In the genomic region with DNA sequence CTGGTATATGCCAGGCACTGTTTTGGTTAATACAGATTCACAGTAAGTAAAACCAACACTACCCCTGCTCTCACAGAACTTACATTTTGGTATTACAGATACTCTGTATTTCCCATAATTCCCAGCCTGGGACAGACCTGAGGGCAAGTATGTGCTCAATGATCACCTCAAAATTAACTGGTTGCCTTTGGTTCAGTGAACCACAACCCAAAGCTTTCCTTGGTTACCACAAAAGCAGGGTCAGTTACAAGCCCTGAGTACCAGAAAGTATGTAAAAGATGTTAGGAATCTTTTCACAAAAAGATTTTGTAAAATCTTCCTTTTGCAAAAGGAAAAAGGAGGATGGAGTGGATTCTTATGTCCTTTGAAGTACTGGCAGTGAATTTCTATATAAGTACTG, we compare ENCODE assay signal across 32 cellular contexts.
"Had no signal": no experiment of that assay in that cellular context is flagged by ENCODE, and none has a peak within 500 bp of the region (broad histone marks: within the 10 kb centered on the region; RNA-seq: fewer than 3 reads in every experiment).

No MANE protein-coding gene starts in this region.

- FAIRE-seq: frontal cortex had no signal

- H3K9me3 ChIP-seq: ascending aorta, breast epithelium had no signal

- H3K4me1 ChIP-seq: ascending aorta, breast epithelium had no signal

- H3K36me3 ChIP-seq: ascending aorta, breast epithelium, cardiac muscle cell had no signal

- H3K4me3 ChIP-seq: ascending aorta, breast epithelium, cardiac muscle cell, coronary artery, dorsolateral prefrontal cortex had no signal

- H3K27me3 Mint-ChIP-seq: activated CD4-positive, alpha-beta T cell treated with anti-CD3 and anti-CD28 coated beads for 36 hours; activated CD8-positive, alpha-beta memory T cell treated with anti-CD3 and anti-CD28 coated beads, Interleukin-2, amount 10 ng/mL, durations not matched to agents 7 days and 5 days; activated naive CD4-positive, alpha-beta T cell treated with anti-CD3 and anti-CD28 coated beads, Interleukin-2, amount 50 U/mL, for 24 hours; activated naive CD8-positive, alpha-beta T cell treated with anti-CD3 and anti-CD28 coated beads for 36 hours; activated naive CD8-positive, alpha-beta T cell treated with anti-CD3 and anti-CD28 coated beads, Interleukin-2, amount 50 U/mL, for 24 hours; brain; dendritic cell treated with granulocyte-macrophage colony-stimulating factor and Interleukin-4, amounts not matched to agents 40 ng/mL and 50 ng/mL, for 4 days had no signal

- H3K27ac ChIP-seq: ascending aorta, breast epithelium, cardiac muscle cell, coronary artery, dorsolateral prefrontal cortex had no signal

- DNase-seq: activated CD4-positive, alpha-beta memory T cell treated with anti-CD3 and anti-CD28 coated beads for 36 hours; activated CD4-positive, alpha-beta T cell treated with anti-CD3 and anti-CD28 coated beads for 36 hours; activated CD4-positive, alpha-beta T cell treated with anti-CD3 and anti-CD28 coated beads, Interleukin-2, amount 10 ng/mL, durations not matched to agents 24 days and 14 days; activated CD4-positive, CD25-positive, alpha-beta regulatory T cell; activated CD4-positive, CD25-positive, alpha-beta regulatory T cell treated with anti-CD3 and anti-CD28 coated beads, Interleukin-2, amount 50 U/mL, for 72 hours; activated CD8-positive, alpha-beta memory T cell treated with anti-CD3 and anti-CD28 coated beads, Interleukin-2, amount 10 ng/mL, durations not matched to agents 7 days and 5 days; activated CD8-positive, alpha-beta memory T cell treated with anti-CD3 and anti-CD28 coated beads, Interleukin-2, amount 50 U/mL, for 4 hours; activated CD8-positive, alpha-beta T cell treated with anti-CD3 and anti-CD28 coated beads, Interleukin-2, amount 10 ng/mL, durations not matched to agents 7 days and 5 days; activated effector memory CD4-positive, alpha-beta T cell treated with anti-CD3 and anti-CD28 coated beads, Interleukin-2, amount 50 U/mL, for 16 hours; activated naive CD4-positive, alpha-beta T cell treated with anti-CD3 and anti-CD28 coated beads for 36 hours; activated naive CD8-positive, alpha-beta T cell treated with anti-CD3 and anti-CD28 coated beads for 36 hours; activated naive CD8-positive, alpha-beta T cell treated with anti-CD3 and anti-CD28 coated beads, Interleukin-2, amount 50 U/mL, for 24 hours; activated T-cell treated with anti-CD3 and anti-CD28 coated beads, Interleukin-2, amount 50 U/mL, for 1 hour; activated T-cell treated with anti-CD3 and anti-CD28 coated beads, Interleukin-2, amount 50 U/mL, for 48 hours; central memory CD4-positive, alpha-beta T cell; cerebellar nuclear complex; dorsolateral prefrontal cortex; effector memory CD4-positive, alpha-beta T cell; endodermal cell; foreskin fibroblast; head of caudate nucleus; T-helper 2 cell had no signal

- H3K27me3 ChIP-seq: ascending aorta, breast epithelium, cardiac muscle cell, dorsolateral prefrontal cortex had no signal

- H3K9me3 Mint-ChIP-seq: activated CD4-positive, alpha-beta memory T cell treated with anti-CD3 and anti-CD28 coated beads for 36 hours; activated CD4-positive, alpha-beta T cell treated with anti-CD3 and anti-CD28 coated beads, Interleukin-2, amount 10 ng/mL, durations not matched to agents 24 days and 14 days; activated naive CD4-positive, alpha-beta T cell treated with anti-CD3 and anti-CD28 coated beads for 36 hours; activated naive CD4-positive, alpha-beta T cell treated with anti-CD3 and anti-CD28 coated beads, Interleukin-2, amount 50 U/mL, for 24 hours; activated naive CD8-positive, alpha-beta T cell treated with anti-CD3 and anti-CD28 coated beads for 36 hours; activated naive CD8-positive, alpha-beta T cell treated with anti-CD3 and anti-CD28 coated beads, Interleukin-2, amount 50 U/mL, for 24 hours; activated T-helper 1 cell treated with anti-CD3 and anti-CD28 coated beads, Interleukin-12 subunit alpha, Interleukin-12 subunit beta, Interleukin-2, Interleukin-4 antibody, amounts not matched to agents 30 ng/mL and 10 ng/mL and 1 ng/mL, durations not matched to agents 14 hours and 24 hours and 36 hours; activated T-helper 2 cell treated with anti-CD3 and anti-CD28 coated beads, Interferon-gamma antibody, Interleukin-2, Interleukin-4, amounts not matched to agents 10 μg/mL and 5 μg/mL and 100 μg/mL, durations not matched to agents 14 hours and 24 hours and 36 hours; brain; dendritic cell treated with granulocyte-macrophage colony-stimulating factor and Interleukin-4, amounts not matched to agents 40 ng/mL and 50 ng/mL, for 4 days; endodermal cell had no signal

- H3K36me3 Mint-ChIP-seq: activated CD4-positive, alpha-beta memory T cell treated with anti-CD3 and anti-CD28 coated beads for 36 hours; activated CD8-positive, alpha-beta memory T cell treated with anti-CD3 and anti-CD28 coated beads, Interleukin-2, amount 10 ng/mL, durations not matched to agents 7 days and 5 days; activated naive CD4-positive, alpha-beta T cell treated with anti-CD3 and anti-CD28 coated beads, Interleukin-2, amount 50 U/mL, for 24 hours; activated naive CD8-positive, alpha-beta T cell treated with anti-CD3 and anti-CD28 coated beads for 36 hours; brain had no signal

- H3K4me3 Mint-ChIP-seq: activated CD4-positive, alpha-beta memory T cell treated with anti-CD3 and anti-CD28 coated beads for 36 hours; activated CD4-positive, alpha-beta T cell treated with anti-CD3 and anti-CD28 coated beads for 36 hours; activated CD4-positive, alpha-beta T cell treated with anti-CD3 and anti-CD28 coated beads, Interleukin-2, amount 10 ng/mL, durations not matched to agents 24 days and 14 days; activated CD8-positive, alpha-beta memory T cell treated with anti-CD3 and anti-CD28 coated beads, Interleukin-2, amount 10 ng/mL, durations not matched to agents 7 days and 5 days; activated CD8-positive, alpha-beta T cell treated with anti-CD3 and anti-CD28 coated beads, Interleukin-2, amount 10 ng/mL, durations not matched to agents 7 days and 5 days; activated naive CD4-positive, alpha-beta T cell treated with anti-CD3 and anti-CD28 coated beads for 36 hours; activated naive CD4-positive, alpha-beta T cell treated with anti-CD3 and anti-CD28 coated beads, Interleukin-2, amount 50 U/mL, for 24 hours; activated naive CD8-positive, alpha-beta T cell treated with anti-CD3 and anti-CD28 coated beads for 36 hours; activated naive CD8-positive, alpha-beta T cell treated with anti-CD3 and anti-CD28 coated beads, Interleukin-2, amount 50 U/mL, for 24 hours; activated T-helper 1 cell treated with anti-CD3 and anti-CD28 coated beads, Interleukin-12 subunit alpha, Interleukin-12 subunit beta, Interleukin-2, Interleukin-4 antibody, amounts not matched to agents 30 ng/mL and 10 ng/mL and 1 ng/mL, durations not matched to agents 14 hours and 24 hours and 36 hours; brain; dendritic cell treated with granulocyte-macrophage colony-stimulating factor and Interleukin-4, amounts not matched to agents 40 ng/mL and 50 ng/mL, for 4 days; endodermal cell had no signal

- H3K4me1 Mint-ChIP-seq: activated CD4-positive, alpha-beta T cell treated with anti-CD3 and anti-CD28 coated beads for 36 hours; activated CD4-positive, alpha-beta T cell treated with anti-CD3 and anti-CD28 coated beads, Interleukin-2, amount 10 ng/mL, durations not matched to agents 24 days and 14 days; activated CD8-positive, alpha-beta memory T cell treated with anti-CD3 and anti-CD28 coated beads, Interleukin-2, amount 10 ng/mL, durations not matched to agents 7 days and 5 days; activated naive CD4-positive, alpha-beta T cell treated with anti-CD3 and anti-CD28 coated beads, Interleukin-2, amount 50 U/mL, for 24 hours; activated naive CD8-positive, alpha-beta T cell treated with anti-CD3 and anti-CD28 coated beads for 36 hours; activated naive CD8-positive, alpha-beta T cell treated with anti-CD3 and anti-CD28 coated beads, Interleukin-2, amount 50 U/mL, for 24 hours; endodermal cell had no signal

- H3K27ac Mint-ChIP-seq: activated CD4-positive, alpha-beta memory T cell treated with anti-CD3 and anti-CD28 coated beads for 36 hours; activated CD4-positive, alpha-beta T cell treated with anti-CD3 and anti-CD28 coated beads for 36 hours; activated CD4-positive, alpha-beta T cell treated with anti-CD3 and anti-CD28 coated beads, Interleukin-2, amount 10 ng/mL, durations not matched to agents 24 days and 14 days; activated CD8-positive, alpha-beta memory T cell treated with anti-CD3 and anti-CD28 coated beads, Interleukin-2, amount 10 ng/mL, durations not matched to agents 7 days and 5 days; activated CD8-positive, alpha-beta T cell treated with anti-CD3 and anti-CD28 coated beads, Interleukin-2, amount 10 ng/mL, durations not matched to agents 7 days and 5 days; activated naive CD4-positive, alpha-beta T cell treated with anti-CD3 and anti-CD28 coated beads for 36 hours; activated naive CD4-positive, alpha-beta T cell treated with anti-CD3 and anti-CD28 coated beads, Interleukin-2, amount 50 U/mL, for 24 hours; activated naive CD8-positive, alpha-beta T cell treated with anti-CD3 and anti-CD28 coated beads for 36 hours; activated naive CD8-positive, alpha-beta T cell treated with anti-CD3 and anti-CD28 coated beads, Interleukin-2, amount 50 U/mL, for 24 hours; activated T-helper 1 cell treated with anti-CD3 and anti-CD28 coated beads, Interleukin-12 subunit alpha, Interleukin-12 subunit beta, Interleukin-2, Interleukin-4 antibody, amounts not matched to agents 30 ng/mL and 10 ng/mL and 1 ng/mL, durations not matched to agents 14 hours and 24 hours and 36 hours; activated T-helper 2 cell treated with anti-CD3 and anti-CD28 coated beads, Interferon-gamma antibody, Interleukin-2, Interleukin-4, amounts not matched to agents 10 μg/mL and 5 μg/mL and 100 μg/mL, durations not matched to agents 14 hours and 24 hours and 36 hours; brain; dendritic cell treated with granulocyte-macrophage colony-stimulating factor and Interleukin-4, amounts not matched to agents 40 ng/mL and 50 ng/mL, for 4 days; endodermal cell had no signal
